ENCODE assay signal across 21 cellular contexts in genomic region chr6:5116243-5116991, GRCh38. TPM values are rescaled to one million over a fixed set of nuclear protein-coding genes. Genes with fewer than 3 reads are reported as not detected.
"Had no signal": no experiment of that assay in that cellular context is flagged by ENCODE, and none has a peak within 500 bp of the region (broad histone marks: within the 10 kb centered on the region; RNA-seq: fewer than 3 reads in every experiment).

No MANE protein-coding gene starts in this region.

- H3K27me3 Mint-ChIP-seq: activated CD4-positive, alpha-beta memory T cell treated with anti-CD3 and anti-CD28 coated beads for 36 hours; activated CD4-positive, alpha-beta T cell treated with anti-CD3 and anti-CD28 coated beads for 36 hours; activated naive CD8-positive, alpha-beta T cell treated with anti-CD3 and anti-CD28 coated beads for 36 hours; dendritic cell treated with granulocyte-macrophage colony-stimulating factor and Interleukin-4, amounts not matched to agents 40 ng/mL and 50 ng/mL, for 4 days; natural killer cell treated with Interleukin-12 subunit alpha and Interleukin-12 subunit beta and Interleukin-15 and Interleukin-18, amount 100 ng/mL, for 72 hours; type B pancreatic cell had no signal

- ATAC-seq: activated CD4-positive, alpha-beta T cell treated with anti-CD3 and anti-CD28 coated beads for 36 hours; foreskin keratinocyte; natural killer cell treated with Interleukin-12 subunit alpha and Interleukin-12 subunit beta and Interleukin-15 and Interleukin-18, amount 100 ng/mL, for 72 hours; stimulated activated effector memory CD8-positive, alpha-beta T cell treated with anti-CD3 and anti-CD28 coated beads, Interleukin-12 subunit alpha, Interleukin-12 subunit beta, amount 100 ng/mL, for 72 hours; WTC11 had no signal

- H3K4me1 Mint-ChIP-seq: activated CD4-positive, alpha-beta T cell treated with anti-CD3 and anti-CD28 coated beads for 36 hours; activated naive CD8-positive, alpha-beta T cell treated with anti-CD3 and anti-CD28 coated beads for 36 hours had no signal

- H3K4me1 ChIP-seq: foreskin keratinocyte, parathyroid adenoma, sigmoid colon, testis had no signal

- H3K27ac ChIP-seq: cardiac muscle cell, foreskin keratinocyte, hepatocyte, parathyroid adenoma, sigmoid colon, testis had no signal

- H3K27ac Mint-ChIP-seq: activated CD4-positive, alpha-beta memory T cell treated with anti-CD3 and anti-CD28 coated beads for 36 hours; activated CD4-positive, alpha-beta T cell treated with anti-CD3 and anti-CD28 coated beads for 36 hours; activated naive CD8-positive, alpha-beta T cell treated with anti-CD3 and anti-CD28 coated beads for 36 hours; activated T-helper 1 cell treated with anti-CD3 and anti-CD28 coated beads, Interleukin-12 subunit alpha, Interleukin-12 subunit beta, Interleukin-2, Interleukin-4 antibody, amounts not matched to agents 30 ng/mL and 10 ng/mL and 1 ng/mL, durations not matched to agents 14 hours and 24 hours and 36 hours; dendritic cell treated with granulocyte-macrophage colony-stimulating factor and Interleukin-4, amounts not matched to agents 40 ng/mL and 50 ng/mL, for 4 days; natural killer cell treated with Interleukin-12 subunit alpha and Interleukin-12 subunit beta and Interleukin-15 and Interleukin-18, amount 100 ng/mL, for 72 hours; stimulated activated effector memory CD8-positive, alpha-beta T cell treated with anti-CD3 and anti-CD28 coated beads, Interleukin-12 subunit alpha, Interleukin-12 subunit beta, amount 100 ng/mL, for 72 hours; type B pancreatic cell; WTC11 had no signal

- H3K36me3 Mint-ChIP-seq: activated CD4-positive, alpha-beta memory T cell treated with anti-CD3 and anti-CD28 coated beads for 36 hours; natural killer cell treated with Interleukin-12 subunit alpha and Interleukin-12 subunit beta and Interleukin-15 and Interleukin-18, amount 100 ng/mL, for 72 hours; stimulated activated effector memory CD8-positive, alpha-beta T cell treated with anti-CD3 and anti-CD28 coated beads, Interleukin-12 subunit alpha, Interleukin-12 subunit beta, amount 100 ng/mL, for 72 hours had no signal

- H3K9me3 ChIP-seq: sigmoid colon, testis had no signal

- H2AFZ ChIP-seq: hepatocyte, parathyroid adenoma had no signal

- H3K4me2 ChIP-seq: hepatocyte had no signal

- H3K9ac ChIP-seq: parathyroid adenoma had no signal

- H3K36me3 ChIP-seq: cardiac muscle cell, sigmoid colon had no signal

- DNase-seq: activated CD4-positive, alpha-beta memory T cell treated with anti-CD3 and anti-CD28 coated beads for 36 hours; activated CD4-positive, alpha-beta T cell treated with anti-CD3 and anti-CD28 coated beads for 36 hours; activated naive CD4-positive, alpha-beta T cell; activated naive CD8-positive, alpha-beta T cell treated with anti-CD3 and anti-CD28 coated beads for 36 hours; activated T-cell treated with anti-CD3 and anti-CD28 coated beads for 4 hours; amniotic stem cell; effector memory CD4-positive, alpha-beta T cell; foreskin keratinocyte; sigmoid colon; stimulated activated CD4-positive, alpha-beta T cell treated with anti-CD3 and anti-CD28 coated beads, Interleukin-4, amount 100 ng/mL, for 24 hours; T-helper 2 cell; testis had no signal

- H3K4me3 ChIP-seq: cardiac muscle cell, hepatocyte, sigmoid colon, testis had no signal

- H3K4me3 Mint-ChIP-seq: activated CD4-positive, alpha-beta memory T cell treated with anti-CD3 and anti-CD28 coated beads for 36 hours; activated CD4-positive, alpha-beta T cell treated with anti-CD3 and anti-CD28 coated beads for 36 hours; activated naive CD8-positive, alpha-beta T cell treated with anti-CD3 and anti-CD28 coated beads for 36 hours; activated T-helper 1 cell treated with anti-CD3 and anti-CD28 coated beads, Interleukin-12 subunit alpha, Interleukin-12 subunit beta, Interleukin-2, Interleukin-4 antibody, amounts not matched to agents 30 ng/mL and 10 ng/mL and 1 ng/mL, durations not matched to agents 14 hours and 24 hours and 36 hours; dendritic cell treated with granulocyte-macrophage colony-stimulating factor and Interleukin-4, amounts not matched to agents 40 ng/mL and 50 ng/mL, for 4 days; natural killer cell treated with Interleukin-12 subunit alpha and Interleukin-12 subunit beta and Interleukin-15 and Interleukin-18, amount 100 ng/mL, for 72 hours; stimulated activated effector memory CD8-positive, alpha-beta T cell treated with anti-CD3 and anti-CD28 coated beads, Interleukin-12 subunit alpha, Interleukin-12 subunit beta, amount 100 ng/mL, for 72 hours; type B pancreatic cell; WTC11 had no signal

- H3K27me3 ChIP-seq: cardiac muscle cell, foreskin keratinocyte, hepatocyte, sigmoid colon, testis had no signal

- H3K9me3 Mint-ChIP-seq: activated CD4-positive, alpha-beta memory T cell treated with anti-CD3 and anti-CD28 coated beads for 36 hours; activated naive CD8-positive, alpha-beta T cell treated with anti-CD3 and anti-CD28 coated beads for 36 hours; activated T-helper 1 cell treated with anti-CD3 and anti-CD28 coated beads, Interleukin-12 subunit alpha, Interleukin-12 subunit beta, Interleukin-2, Interleukin-4 antibody, amounts not matched to agents 30 ng/mL and 10 ng/mL and 1 ng/mL, durations not matched to agents 14 hours and 24 hours and 36 hours; dendritic cell treated with granulocyte-macrophage colony-stimulating factor and Interleukin-4, amounts not matched to agents 40 ng/mL and 50 ng/mL, for 4 days; natural killer cell treated with Interleukin-12 subunit alpha and Interleukin-12 subunit beta and Interleukin-15 and Interleukin-18, amount 100 ng/mL, for 72 hours; stimulated activated effector memory CD8-positive, alpha-beta T cell treated with anti-CD3 and anti-CD28 coated beads, Interleukin-12 subunit alpha, Interleukin-12 subunit beta, amount 100 ng/mL, for 72 hours; type B pancreatic cell had no signal

RNA-seq across cellular contexts. Expression of gene PPP1R3G, which starts 31.3 kb away (rescaled TPM):
- total RNA-seq: activated CD4-positive, alpha-beta memory T cell treated with anti-CD3 and anti-CD28 coated beads for 36 hours; activated T-helper 1 cell treated with anti-CD3 and anti-CD28 coated beads, Interleukin-12 subunit alpha, Interleukin-12 subunit beta, Interleukin-2, Interleukin-4 antibody, amounts not matched to agents 30 ng/mL and 10 ng/mL and 1 ng/mL, durations not matched to agents 14 hours and 24 hours and 36 hours had no signal
